Comparison of ENCODE assay signal across 14 cellular contexts in the genomic region with DNA sequence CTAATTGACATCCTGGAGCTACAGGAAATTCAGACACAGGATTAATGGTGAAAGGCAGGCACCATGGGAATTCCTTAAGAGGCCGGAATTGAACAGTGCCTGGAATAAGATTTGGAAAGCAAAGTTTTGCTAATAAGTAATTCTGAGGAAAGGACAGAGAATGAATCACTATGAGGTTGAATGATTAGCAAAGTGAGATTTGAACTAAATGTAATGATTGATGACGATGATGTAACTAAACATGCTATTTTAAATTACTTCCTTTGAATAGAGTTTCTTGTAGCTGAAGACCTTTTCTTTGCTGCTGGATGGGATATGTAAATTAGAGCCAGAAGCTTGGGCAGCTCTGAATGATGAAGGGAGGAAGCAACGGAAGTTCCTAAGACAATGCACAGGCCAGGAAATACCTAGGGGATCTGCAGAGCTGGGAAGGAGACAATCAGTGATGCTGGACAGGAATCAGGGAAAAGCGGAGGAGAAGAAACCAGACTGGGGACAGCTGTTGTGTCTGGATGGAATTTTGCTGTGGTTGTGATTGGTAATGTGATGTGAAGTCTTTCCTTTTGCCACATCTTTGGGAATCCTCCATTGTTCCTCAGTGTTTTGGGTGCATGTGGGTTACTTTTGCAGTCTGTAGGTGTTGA.
"Had no signal": no experiment of that assay in that cellular context is flagged by ENCODE, and none has a peak within 500 bp of the region (broad histone marks: within the 10 kb centered on the region; RNA-seq: fewer than 3 reads in every experiment).

No MANE protein-coding gene starts in this region.

- H3K36me3 Mint-ChIP-seq: natural killer cell treated with Interleukin-12 subunit alpha and Interleukin-12 subunit beta and Interleukin-15 and Interleukin-18, amount 100 ng/mL, for 72 hours; stimulated activated memory B cell treated with anti-CD40 and anti-IgM and Interleukin-4, amounts not matched to agents 10 μg/mL and 1 μg/mL and 100 μg/mL, for 72 hours had no signal

- H3K4me1 Mint-ChIP-seq: activated CD4-positive, alpha-beta T cell treated with anti-CD3 and anti-CD28 coated beads, Interleukin-2, amount 10 ng/mL, durations not matched to agents 7 days and 5 days had no signal

- DNase-seq: activated CD4-positive, alpha-beta T cell treated with anti-CD3 and anti-CD28 coated beads, Interleukin-2, amount 10 ng/mL, durations not matched to agents 7 days and 5 days; activated CD4-positive, CD25-positive, alpha-beta regulatory T cell; activated naive CD4-positive, alpha-beta T cell; activated T-cell treated with anti-CD3 and anti-CD28 coated beads for 4 hours; esophagus squamous epithelium; foreskin melanocyte; heart right ventricle; mammary epithelial cell; ovary; stimulated activated CD4-positive, alpha-beta T cell treated with anti-CD3 and anti-CD28 coated beads, Interleukin-2, amount 100 ng/mL, for 48 hours had no signal

- H3K27ac Mint-ChIP-seq: activated CD4-positive, alpha-beta T cell treated with anti-CD3 and anti-CD28 coated beads, Interleukin-2, amount 10 ng/mL, durations not matched to agents 7 days and 5 days; natural killer cell treated with Interleukin-12 subunit alpha and Interleukin-12 subunit beta and Interleukin-15 and Interleukin-18, amount 100 ng/mL, for 72 hours; stimulated activated memory B cell treated with anti-CD40 and anti-IgM and Interleukin-4, amounts not matched to agents 10 μg/mL and 1 μg/mL and 100 μg/mL, for 72 hours had no signal

- H3K4me3 Mint-ChIP-seq: activated CD4-positive, alpha-beta T cell treated with anti-CD3 and anti-CD28 coated beads, Interleukin-2, amount 10 ng/mL, durations not matched to agents 7 days and 5 days; natural killer cell treated with Interleukin-12 subunit alpha and Interleukin-12 subunit beta and Interleukin-15 and Interleukin-18, amount 100 ng/mL, for 72 hours; stimulated activated memory B cell treated with anti-CD40 and anti-IgM and Interleukin-4, amounts not matched to agents 10 μg/mL and 1 μg/mL and 100 μg/mL, for 72 hours had no signal

- H3K4me1 ChIP-seq: ascending aorta, esophagus squamous epithelium had no signal

- H3K27me3 Mint-ChIP-seq: activated CD4-positive, alpha-beta T cell treated with anti-CD3 and anti-CD28 coated beads, Interleukin-2, amount 10 ng/mL, durations not matched to agents 7 days and 5 days; natural killer cell treated with Interleukin-12 subunit alpha and Interleukin-12 subunit beta and Interleukin-15 and Interleukin-18, amount 100 ng/mL, for 72 hours; stimulated activated memory B cell treated with anti-CD40 and anti-IgM and Interleukin-4, amounts not matched to agents 10 μg/mL and 1 μg/mL and 100 μg/mL, for 72 hours had no signal

- H3K27ac ChIP-seq: ascending aorta, cardiac muscle cell, esophagus squamous epithelium, ovary had no signal

- H3K4me3 ChIP-seq: ascending aorta, cardiac muscle cell, esophagus squamous epithelium, heart right ventricle, ovary had no signal

- H3K36me3 ChIP-seq: ascending aorta, cardiac muscle cell, esophagus squamous epithelium, heart right ventricle, ovary had no signal

- H3K9me3 Mint-ChIP-seq: activated CD4-positive, alpha-beta T cell treated with anti-CD3 and anti-CD28 coated beads, Interleukin-2, amount 10 ng/mL, durations not matched to agents 7 days and 5 days; stimulated activated memory B cell treated with anti-CD40 and anti-IgM and Interleukin-4, amounts not matched to agents 10 μg/mL and 1 μg/mL and 100 μg/mL, for 72 hours had no signal

- H3K27me3 ChIP-seq: ascending aorta, cardiac muscle cell, esophagus squamous epithelium, heart right ventricle, ovary had no signal

- H3K9me3 ChIP-seq: ascending aorta, esophagus squamous epithelium, ovary had no signal
